ENCODE assay signal across 14 cellular contexts in genomic region chr13:50323440-50324070, GRCh38.
DNase-seq lines count a peak whose midpoint lies in the region; ATAC-seq and TF ChIP-seq lines count a peak whose summit lies in the region.
"Had no signal": no experiment of that assay in that cellular context is flagged by ENCODE, and none has a peak within 500 bp of the region (broad histone marks: within the 10 kb centered on the region; RNA-seq: fewer than 3 reads in every experiment).

No MANE protein-coding gene starts in this region.

- H3K4me1 Mint-ChIP-seq in HFFc6 (ENCODE audit: low read depth) = peaks cover 41% of the 10 kb centered on the region
- H3K4me1 Mint-ChIP-seq: neural crest cell had no signal

- in situ Hi-C loops in astrocyte of the spinal cord (cut with HindIII; ENCODE audit: low sequenced_read_pairs) = no loop called here

- no peak overlapping the region for H3K4me3 ChIP-seq in AG09309 (ENCODE audit: control insufficient read depth, low read depth, low read length)
- no peak overlapping the region for H3K4me3 ChIP-seq in astrocyte of the spinal cord (ENCODE audit: low read depth, low read length)
- no peak overlapping the region for H3K4me3 ChIP-seq in H7 (ENCODE audit: insufficient read depth, low read depth, low read length)

- TF ChIP-seq CTCF in AG09309 (IDR thresholded peaks at IDR 0.05; ENCODE audit: control insufficient read depth, insufficient read depth, low read depth, low read length, missing control alignments) = no peak
- TF ChIP-seq CTCF in HFFc6 (IDR thresholded peaks at IDR 0.05) = no peak
- no peak for TF ChIP-seq CTCF in astrocyte of the spinal cord (IDR thresholded peaks at IDR 0.05; ENCODE audit: low read depth, low read length)

- H3K27me3 ChIP-seq in H7 (ENCODE audit: control insufficient read depth, insufficient read depth, low read length) = no peaks in the 10 kb centered on the region

- peaks cover 4% of the 10 kb centered on the region for H3K27me3 Mint-ChIP-seq in HFFc6 (ENCODE audit: insufficient read depth)
- H3K27me3 Mint-ChIP-seq: CD4-positive, alpha-beta memory T cell had no signal

- peak; percentile 84 for DNase-seq in AG09309 (ENCODE audit: low read depth)
- peak; percentile 77 for DNase-seq in HFFc6
- DNase-seq in astrocyte of the spinal cord (ENCODE audit: low read depth, low spot score) = peak; percentile 90
- peak; percentile 91 for DNase-seq in iris pigment epithelial cell (ENCODE audit: low read depth)
- DNase-seq in NCI-H446 (lab: John Stamatoyannopoulos, UW) = no peak
- no peak for DNase-seq in iPS-NIHi7 (ENCODE audit: extremely low spot score)
- DNase-seq in H7 = no peak
- DNase-seq: CD4-positive, alpha-beta memory T cell; GOT3; immature natural killer cell; NCI-H2107; stimulated activated CD4-positive, alpha-beta T cell treated with anti-CD3 and anti-CD28 coated beads, Interleukin-12 subunit alpha, Interleukin-12 subunit beta, amount 100 ng/mL, for 4 hours had no signal

- peak overlapping the region; percentile 5; the same call in 1 of the 2 replicates for H3K4me3 Mint-ChIP-seq in HFFc6
- H3K4me3 Mint-ChIP-seq: CD4-positive, alpha-beta memory T cell; immature natural killer cell; neural crest cell had no signal

- peak overlapping the region; percentile 7; the same call in 1 of the 2 replicates for H3K27ac Mint-ChIP-seq in HFFc6
- H3K27ac Mint-ChIP-seq: CD4-positive, alpha-beta memory T cell; immature natural killer cell had no signal

- H3K36me3 ChIP-seq in H7 (replicated peaks; ENCODE audit: control insufficient read depth, insufficient read depth, low read length) = no peaks in the 10 kb centered on the region

- ATAC-seq in HG03159 (IDR thresholded peaks at IDR 0.05; ENCODE audit: unreplicated experiment) = no peak

- H3K9me3 Mint-ChIP-seq in HFFc6 = no peaks in the 10 kb centered on the region
- H3K9me3 Mint-ChIP-seq: immature natural killer cell had no signal

- H3K36me3 Mint-ChIP-seq in HFFc6 (ENCODE audit: low read depth) = no peaks in the 10 kb centered on the region; the same call in 1 of the 2 replicates
- H3K36me3 Mint-ChIP-seq: CD4-positive, alpha-beta memory T cell had no signal

Comparison
In these comparisons a context has a peak if more than half of its experiments do, and no peak if none do; other contexts are left out.
1. DNase-seq: peak in AG09309 (single experiment), HFFc6 (single experiment), astrocyte of the spinal cord (single experiment) and iris pigment epithelial cell (single experiment); none in NCI-H446 (0 of 2), iPS-NIHi7 (single experiment) and H7 (single experiment).